Comparison of ENCODE assay signal across 16 cellular contexts in genomic region chr2:74966893-74967292, GRCh38. TPM values are rescaled to one million over a fixed set of nuclear protein-coding genes. Genes with fewer than 3 reads are reported as not detected.
DNase-seq lines count a peak whose midpoint lies in the region; ATAC-seq and TF ChIP-seq lines count a peak whose summit lies in the region.
"Had no signal": no experiment of that assay in that cellular context is flagged by ENCODE, and none has a peak within 500 bp of the region (broad histone marks: within the 10 kb centered on the region; RNA-seq: fewer than 3 reads in every experiment).

No MANE protein-coding gene starts in this region.

- TF ChIP-seq POLR2A in tibial nerve (IDR thresholded peaks at IDR 0.05), result no peak

- TF ChIP-seq EP300 in tibial nerve (IDR thresholded peaks at IDR 0.05), result no peak

- H3K4me1 ChIP-seq in CD8-positive, alpha-beta T cell (ENCODE audit: insufficient read depth, low read length), result no peaks in the 10 kb centered on the region
- H3K4me1 ChIP-seq in tibial nerve, result no peaks in the 10 kb centered on the region

- intact Hi-C loops in CD8-positive, alpha-beta T cell (cut with DNase I, micrococcal nuclease), result no loop called here
- intact Hi-C loops in dendritic cell treated with granulocyte-macrophage colony-stimulating factor and Interleukin-4, amounts not matched to agents 40 ng/mL and 50 ng/mL, for 4 days (cut with micrococcal nuclease), result loop anchor here (10.0 kb wide), 1 partner anchor 678 kb away; the partner anchor contains the start of gene MRPL19

- POLR2A ChIA-PET in CD8-positive, alpha-beta T cell (lab: Charles Lee), result interaction anchor here (0.8 kb wide), 1 partner anchor 598 kb away, joined by 3 read pairs; no protein-coding TSS in a partner anchor

- no peaks in the 10 kb centered on the region for H3K27me3 Mint-ChIP-seq in activated T-cell treated with anti-CD3 and anti-CD28 coated beads, Interleukin-2, amount 50 U/mL, for 72 hours (ENCODE audit: low read depth)
- H3K27me3 Mint-ChIP-seq in CD8-positive, alpha-beta T cell (ENCODE audit: low read depth), result no peaks in the 10 kb centered on the region
- no peaks in the 10 kb centered on the region for H3K27me3 Mint-ChIP-seq in dendritic cell treated with granulocyte-macrophage colony-stimulating factor and Interleukin-4, amounts not matched to agents 40 ng/mL and 50 ng/mL, for 4 days
- H3K27me3 Mint-ChIP-seq: B cell, IgD-negative memory B cell had no signal

- no peak for TF ChIP-seq CTCF in CD8-positive, alpha-beta T cell (IDR thresholded peaks at IDR 0.05)
- no peak for TF ChIP-seq CTCF in tibial nerve (IDR thresholded peaks at IDR 0.05)

- no peaks in the 10 kb centered on the region for H3K9me3 ChIP-seq in CD8-positive, alpha-beta T cell (ENCODE audit: low read length)
- H3K9me3 ChIP-seq in tibial nerve, result peaks cover 0 to 14% (median 4%) of the 10 kb centered on the region in 4 donors

- H3K9me3 Mint-ChIP-seq in activated T-cell treated with anti-CD3 and anti-CD28 coated beads, Interleukin-2, amount 50 U/mL, for 72 hours, result peaks cover 1 to 3% of the 10 kb centered on the region in 2 donors
- H3K9me3 Mint-ChIP-seq in CD8-positive, alpha-beta T cell, result peaks cover 6% of the 10 kb centered on the region
- H3K9me3 Mint-ChIP-seq in dendritic cell treated with granulocyte-macrophage colony-stimulating factor and Interleukin-4, amounts not matched to agents 40 ng/mL and 50 ng/mL, for 4 days, result no peaks in the 10 kb centered on the region
- H3K9me3 Mint-ChIP-seq: IgD-negative memory B cell had no signal

- peak overlapping the region in 1 of 2 donors; percentile 69 for H3K4me3 Mint-ChIP-seq in activated T-cell treated with anti-CD3 and anti-CD28 coated beads, Interleukin-2, amount 50 U/mL, for 72 hours
- peak overlapping the region; percentile 19 for H3K4me3 Mint-ChIP-seq in CD8-positive, alpha-beta T cell
- no peak overlapping the region for H3K4me3 Mint-ChIP-seq in dendritic cell treated with granulocyte-macrophage colony-stimulating factor and Interleukin-4, amounts not matched to agents 40 ng/mL and 50 ng/mL, for 4 days
- H3K4me3 Mint-ChIP-seq: B cell, HFFc6 had no signal

- 92 to 95% methylated on average over 1 of the region's 1 CpG for WGBS in tibial nerve, 2 donors

- no peaks in the 10 kb centered on the region for H3K36me3 ChIP-seq in CD8-positive, alpha-beta T cell (ENCODE audit: insufficient read depth, low read length)
- H3K36me3 ChIP-seq in tibial nerve, result peaks cover 0 to 70% (median 0%) of the 10 kb centered on the region in 3 donors

- H3K27ac ChIP-seq in CD8-positive, alpha-beta T cell (ENCODE audit: low read depth, low read length), result no peak overlapping the region
- H3K27ac ChIP-seq in tibial nerve, result no peak overlapping the region

- no peak for ATAC-seq in activated T-cell treated with anti-CD3 and anti-CD28 coated beads, Interleukin-2, amount 50 U/mL, for 72 hours (replicated peaks in 1 of 2)
- ATAC-seq in CD8-positive, alpha-beta T cell, result no peak
- ATAC-seq: Panc1 had no signal

- CTCF ChIA-PET in CD8-positive, alpha-beta T cell (lab: Charles Lee), result interaction anchor here (1.3 kb wide), 1 partner anchor 642 kb away, joined by 3 read pairs; no protein-coding TSS in a partner anchor

- no peaks in the 10 kb centered on the region for H3K27me3 ChIP-seq in CD8-positive, alpha-beta T cell (ENCODE audit: insufficient read depth, low read length)
- no peaks in the 10 kb centered on the region for H3K27me3 ChIP-seq in tibial nerve

- peaks cover 18 to 36% of the 10 kb centered on the region in 2 donors for H3K36me3 Mint-ChIP-seq in activated T-cell treated with anti-CD3 and anti-CD28 coated beads, Interleukin-2, amount 50 U/mL, for 72 hours (ENCODE audit: insufficient read depth in 2 of 2)
- peaks cover 61% of the 10 kb centered on the region for H3K36me3 Mint-ChIP-seq in CD8-positive, alpha-beta T cell
- H3K36me3 Mint-ChIP-seq in dendritic cell treated with granulocyte-macrophage colony-stimulating factor and Interleukin-4, amounts not matched to agents 40 ng/mL and 50 ng/mL, for 4 days (ENCODE audit: low read depth), result peaks cover 65% of the 10 kb centered on the region

- H3K27ac Mint-ChIP-seq in activated T-cell treated with anti-CD3 and anti-CD28 coated beads, Interleukin-2, amount 50 U/mL, for 72 hours, result peak overlapping the region; percentile 72
- H3K27ac Mint-ChIP-seq in CD8-positive, alpha-beta T cell, result peak overlapping the region; percentile 27
- peak overlapping the region; percentile 35 for H3K27ac Mint-ChIP-seq in dendritic cell treated with granulocyte-macrophage colony-stimulating factor and Interleukin-4, amounts not matched to agents 40 ng/mL and 50 ng/mL, for 4 days
- H3K27ac Mint-ChIP-seq: B cell, HFFc6 had no signal

- H3K4me1 Mint-ChIP-seq in activated T-cell treated with anti-CD3 and anti-CD28 coated beads, Interleukin-2, amount 50 U/mL, for 72 hours (ENCODE audit: low read depth), result peaks cover 20% of the 10 kb centered on the region
- H3K4me1 Mint-ChIP-seq in CD8-positive, alpha-beta T cell (ENCODE audit: low read depth), result peaks cover 33% of the 10 kb centered on the region
- peaks cover 21% of the 10 kb centered on the region for H3K4me1 Mint-ChIP-seq in dendritic cell treated with granulocyte-macrophage colony-stimulating factor and Interleukin-4, amounts not matched to agents 40 ng/mL and 50 ng/mL, for 4 days (ENCODE audit: low read depth)

- no peak overlapping the region for H3K4me3 ChIP-seq in CD8-positive, alpha-beta T cell (ENCODE audit: low read depth, low read length)
- no peak overlapping the region for H3K4me3 ChIP-seq in Jurkat, Clone E6-1 (ENCODE audit: low read length)
- H3K4me3 ChIP-seq in tibial nerve, result no peak overlapping the region

- no peak for DNase-seq in activated T-cell treated with anti-CD3 and anti-CD28 coated beads, Interleukin-2, amount 50 U/mL, for 72 hours
- DNase-seq in activated T-cell treated with anti-CD3 and anti-CD28 coated beads for 4 hours, result no peak
- no peak for DNase-seq in CD8-positive, alpha-beta T cell
- peak; percentile 21 for DNase-seq in Jurkat, Clone E6-1 (ENCODE audit: low read depth, low spot score)
- DNase-seq in tibial nerve (ENCODE audit: low spot score in 2 of 2), result no peak
- no peak for DNase-seq in UCSD-AML1 (lab: John Stamatoyannopoulos, UW; ENCODE audit: unreplicated experiment)
- DNase-seq: HFFc6, MV-4-11, NCI-H1417 treated with DMSO at 0.1 percent for 48 hours, NCI-H2029, NCI-H510A, NCI-H82 had no signal

RNA-seq across cellular contexts. Expression of gene POLE4, which starts 8.4 kb away (rescaled TPM):
- total RNA-seq in activated T-cell treated with anti-CD3 and anti-CD28 coated beads, Interleukin-2, amount 50 U/mL, for 72 hours, result 10 to 100 TPM; 44.8 to 47.8 TPM
- total RNA-seq in CD8-positive, alpha-beta T cell, result 10 to 100 TPM; 32.7 to 35.8 TPM
- polyA plus RNA-seq in Jurkat, Clone E6-1 (2012; ENCODE audit: insufficient read depth, insufficient read length), result 35.5 TPM
- total RNA-seq in tibial nerve, result 10 to 100 TPM; 16.2 to 44.2 (median 25.9) TPM
